In genomic region chr10:77680811-77681210, GRCh38 we compare ENCODE assay signal across 15 cellular contexts. TPM values are rescaled to one million over a fixed set of nuclear protein-coding genes. Genes with fewer than 3 reads are reported as not detected.
DNase-seq lines count a peak whose midpoint lies in the region; FAIRE-seq lines count a peak whose summit lies in the region.
"Had no signal": no experiment of that assay in that cellular context is flagged by ENCODE, and none has a peak within 500 bp of the region (broad histone marks: within the 10 kb centered on the region; RNA-seq: fewer than 3 reads in every experiment).

No MANE protein-coding gene starts in this region.

- DNase-seq in MV-4-11 (lab: John Stamatoyannopoulos, UW), result peak; percentile 10
- DNase-seq in NCI-H345 (lab: John Stamatoyannopoulos, UW), result peak; percentile 86
- DNase-seq in ecto neural progenitor cell (ENCODE audit: low spot score), result peak; percentile 23
- DNase-seq in small intestine, result peak; percentile 10
- DNase-seq in NCI-H82 treated with DMSO at 0.1 percent for 48 hours (lab: John Stamatoyannopoulos, UW; ENCODE audit: unreplicated experiment), result no peak
- no peak for DNase-seq in activated effector memory CD4-positive, alpha-beta T cell treated with anti-CD3 and anti-CD28 coated beads, Interleukin-2, amount 50 U/mL, for 16 hours
- no peak for DNase-seq in pons (ENCODE audit: low spot score)
- DNase-seq: C1 segment of cervical spinal cord; Calu3; CD4-positive, alpha-beta T cell; DMS 273 treated with DMSO at 0.1 percent for 48 hours; DMS79 had no signal

- no peaks in the 10 kb centered on the region for H3K27me3 ChIP-seq in small intestine (ENCODE audit: control insufficient read depth in 2 of 2, insufficient read depth in 2 of 2, low read length in 2 of 2)

- peaks cover 0 to 4% of the 10 kb centered on the region in 2 donors for H3K4me1 ChIP-seq in small intestine (ENCODE audit: control insufficient read depth in 2 of 2, insufficient read depth in 1 of 2, low read depth in 1 of 2, low read length in 1 of 2)

- no peak overlapping the region for H3K27ac ChIP-seq in small intestine (ENCODE audit: low read depth in 1 of 2, low read length in 1 of 2)

- no peak for FAIRE-seq in small intestine (lab: Jason Lieb, UNC)
- FAIRE-seq: A204.1, GM12878, GM18507 had no signal

- 39 to 70% (median 54%) methylated on average over 8 of the region's 8 CpGs for WGBS in small intestine, 3 donors

- H3K4me3 ChIP-seq in small intestine (ENCODE audit: low read depth in 1 of 2, low read length in 2 of 2), result no peak overlapping the region
- H3K4me3 ChIP-seq: GM12878 had no signal

- no peaks in the 10 kb centered on the region for H3K36me3 ChIP-seq in small intestine (ENCODE audit: control insufficient read depth in 2 of 2, insufficient read depth in 2 of 2, low read length in 2 of 2)

- no peaks in the 10 kb centered on the region for H3K9me3 ChIP-seq in small intestine (ENCODE audit: control insufficient read depth, low read depth)

RNA-seq across cellular contexts. Expression of gene KCNMA1, which starts 43.2 kb away (rescaled TPM):
- 1 to 10 TPM; 2.7 to 8.6 (median 6.9) TPM for polyA plus RNA-seq in small intestine

Comparison
In these comparisons a context has a peak if more than half of its experiments do, and no peak if none do; other contexts are left out.
1. DNase-seq: peak in MV-4-11 (single experiment), NCI-H345 (single experiment), ecto neural progenitor cell (single experiment) and small intestine (single experiment); none in NCI-H82 treated with DMSO at 0.1 percent for 48 hours (single experiment), activated effector memory CD4-positive, alpha-beta T cell treated with anti-CD3 and anti-CD28 coated beads, Interleukin-2, amount 50 U/mL, for 16 hours (single experiment) and pons (single experiment).